Comparison of ENCODE assay signal across 8 cellular contexts in the genomic region with DNA sequence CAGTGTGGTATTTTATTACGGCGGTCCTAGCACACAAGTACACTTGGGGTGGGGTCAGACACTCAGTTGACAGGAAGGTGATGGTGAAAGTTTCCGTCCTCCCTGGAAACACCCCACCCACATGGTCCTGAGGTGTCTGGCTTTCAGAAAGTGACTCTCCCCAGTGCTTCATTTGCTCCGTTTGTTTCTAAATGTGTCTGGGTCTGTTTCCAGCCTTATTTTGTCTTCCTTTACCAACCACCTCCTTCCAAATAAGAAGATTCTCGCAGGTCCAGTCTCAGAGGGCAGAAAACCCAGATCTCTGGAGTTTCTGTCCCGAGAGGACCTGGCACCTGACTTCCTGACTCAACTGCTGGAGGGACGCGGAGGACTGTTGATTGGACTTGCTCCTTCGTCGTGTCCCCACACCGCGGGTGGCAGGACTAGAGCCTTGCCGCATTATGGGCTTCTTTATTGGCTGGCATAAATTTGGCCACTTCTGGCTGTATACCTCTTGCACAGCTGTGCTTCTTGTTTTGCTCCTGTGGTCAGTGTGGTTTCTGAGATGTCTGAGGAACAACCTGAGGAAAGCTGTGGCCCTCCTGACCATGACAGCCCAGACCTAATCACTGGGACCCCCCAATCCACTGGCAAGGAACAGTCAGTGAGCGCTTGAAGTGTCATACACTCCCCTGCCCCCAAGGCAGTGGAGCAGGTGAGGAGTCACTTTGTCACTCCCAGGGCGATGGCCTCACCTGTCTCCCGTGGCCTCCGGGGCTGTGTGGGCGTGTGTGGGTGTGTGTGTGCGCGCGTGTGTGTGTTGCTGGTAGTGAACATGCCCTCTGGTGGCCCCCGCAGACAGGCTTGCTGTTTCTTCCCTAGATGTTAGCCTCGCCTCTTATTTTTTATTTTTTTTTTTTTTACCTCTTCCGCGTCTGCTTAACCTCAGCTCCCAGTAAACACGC. TPM values are rescaled to one million over a fixed set of nuclear protein-coding genes. Genes with fewer than 3 reads are reported as not detected.
DNase-seq lines count a peak whose midpoint lies in the region; ATAC-seq, FAIRE-seq and TF ChIP-seq lines count a peak whose summit lies in the region.

No MANE protein-coding gene starts in this region.

- H3K4me3 Mint-ChIP-seq in chondrocyte (ENCODE audit: unreplicated experiment), result no peak overlapping the region

- H3K36me3 ChIP-seq in A673 (ENCODE audit: insufficient read depth, low read length, poor library complexity, severe bottlenecking), result no peaks in the 10 kb centered on the region

- no peaks in the 10 kb centered on the region for H3K36me3 Mint-ChIP-seq in chondrocyte (ENCODE audit: low read depth)

- H3K9me3 Mint-ChIP-seq in chondrocyte (ENCODE audit: low read depth), result peaks cover 4% of the 10 kb centered on the region

- peaks cover 9% of the 10 kb centered on the region for H3K4me1 Mint-ChIP-seq in chondrocyte (ENCODE audit: low read depth)

- POLR2A ChIA-PET in A673 (lab: Charles Lee; ENCODE audit: low non-redundant PET), result no interaction called here

- TF ChIP-seq CTCF in chondrocyte (IDR thresholded peaks at IDR 0.05) (no peak), A673 (conservative IDR thresholded peaks at IDR 0.05; ENCODE audit: low read depth, low read length) (no peak)

- H3K27ac Mint-ChIP-seq in chondrocyte (ENCODE audit: unreplicated experiment), result no peak overlapping the region

- H3K4me1 ChIP-seq in A673 (ENCODE audit: insufficient read depth, low read length, poor library complexity, severe bottlenecking), result no peaks in the 10 kb centered on the region

- no TSS peak for BruUV-seq in A673 (replicated peaks; lab: Mats Ljungman, UMichigan)

- no peak overlapping the region for H3K27ac ChIP-seq in A673 (ENCODE audit: low read depth, low read length, poor library complexity, severe bottlenecking)

- no peaks in the 10 kb centered on the region for H3K27me3 ChIP-seq in A673 (replicated peaks; ENCODE audit: insufficient read depth, low read depth, low read length, poor library complexity)

- intact Hi-C loops in A673 (cut with micrococcal nuclease; ENCODE audit: unreplicated experiment), result no loop called here

- H3K9me3 ChIP-seq in A673 (ENCODE audit: low read depth, low read length, poor library complexity, severe bottlenecking), result no peaks in the 10 kb centered on the region

- no peaks in the 10 kb centered on the region for H3K27me3 Mint-ChIP-seq in chondrocyte (ENCODE audit: low read depth)

- no peak for FAIRE-seq in frontal cortex (lab: Jason Lieb, UNC)

- CTCF ChIA-PET in A673 (lab: Charles Lee), result no interaction called here

- DNase-seq in activated T-cell treated with anti-CD3 and anti-CD28 coated beads for 48 hours (ENCODE audit: low read depth) (peak; percentile 61), frontal cortex (ENCODE audit: low spot score in 2 of 2) (no peak), chondrocyte (ENCODE audit: low spot score) (no peak), NOMO-1 treated with dmso at 0.1 percent for 144 hours (lab: John Stamatoyannopoulos, UW; ENCODE audit: unreplicated experiment) (no peak), A673 (ENCODE audit: low spot score) (no peak)
- DNase-seq in stimulated activated CD4-positive, alpha-beta T cell treated with anti-CD3 and anti-CD28 coated beads, Interleukin-12 subunit alpha, Interleukin-12 subunit beta, amount 100 ng/mL, for 4 hours, result peak; percentile 71

- ATAC-seq in GM18867 (IDR thresholded peaks at IDR 0.05; ENCODE audit: unreplicated experiment), result peak; percentile 33
- ATAC-seq in HG03439 (IDR thresholded peaks at IDR 0.05; ENCODE audit: unreplicated experiment), result peak; percentile 27

- no peak overlapping the region for H3K4me3 ChIP-seq in A673 (ENCODE audit: low read depth, low read length, poor library complexity, severe bottlenecking)

RNA-seq across cellular contexts. Expression of a gene that starts 45.6 kb away (rescaled TPM):
- total RNA-seq in frontal cortex (97.4 TPM), chondrocyte (49.0 to 55.1 TPM (median 54.7 TPM) in 3 replicates), A673 (2021) (55.9 and 60.2 TPM in 2 replicates)

Comparison
In these comparisons a context has a peak if more than half of its experiments do, and no peak if none do; other contexts are left out.
1. DNase-seq: peak in activated T-cell treated with anti-CD3 and anti-CD28 coated beads for 48 hours (single experiment) and stimulated activated CD4-positive, alpha-beta T cell treated with anti-CD3 and anti-CD28 coated beads, Interleukin-12 subunit alpha, Interleukin-12 subunit beta, amount 100 ng/mL, for 4 hours (single experiment); none in frontal cortex (0 of 2), chondrocyte (single experiment), NOMO-1 treated with dmso at 0.1 percent for 144 hours (single experiment) and A673 (single experiment).